Comparison of ENCODE assay signal across 8 cellular contexts in genomic region chr14:106845286-106846087, GRCh38.
DNase-seq lines count a peak whose midpoint lies in the region; ATAC-seq and TF ChIP-seq lines count a peak whose summit lies in the region.

No MANE protein-coding gene starts in this region.

- H3K36me3 Mint-ChIP-seq in activated T-cell treated with anti-CD3 and anti-CD28 coated beads, Interleukin-2, amount 50 U/mL, for 4 hours (ENCODE audit: insufficient read depth): no peaks in the 10 kb centered on the region

- peak overlapping the region; percentile 37 to 58 (median 53) for H3K4me3 ChIP-seq in right lobe of liver
- peak overlapping the region in 3 of 4 donors; percentile 25 to 52 (median 48) for H3K4me3 ChIP-seq in tibial nerve

- no peaks in the 10 kb centered on the region for H3K27me3 Mint-ChIP-seq in activated T-cell treated with anti-CD3 and anti-CD28 coated beads, Interleukin-2, amount 50 U/mL, for 4 hours (ENCODE audit: low read depth)

- peaks cover 40% of the 10 kb centered on the region for H3K4me1 Mint-ChIP-seq in activated T-cell treated with anti-CD3 and anti-CD28 coated beads, Interleukin-2, amount 50 U/mL, for 4 hours (ENCODE audit: low read depth)

- ATAC-seq in GM21529 (IDR thresholded peaks at IDR 0.05; ENCODE audit: unreplicated experiment) (peak; percentile 35), right lobe of liver (peak; percentile 49 to 66 (median 61))
- peak; percentile 58 to 59 for ATAC-seq in activated T-cell treated with anti-CD3 and anti-CD28 coated beads, Interleukin-2, amount 50 U/mL, for 4 hours

- H3K36me3 ChIP-seq in right lobe of liver (no peaks in the 10 kb centered on the region), tibial nerve (no peaks in the 10 kb centered on the region)

- DNase-seq in GDM1 (lab: John Stamatoyannopoulos, UW) (peak; percentile 70), NCI-H2107 treated with DMSO at 0.1 percent for 48 hours (lab: John Stamatoyannopoulos, UW; ENCODE audit: unreplicated experiment) (peak; percentile 93), right lobe of liver (peak; percentile 61 to 70 (median 68)), tibial nerve (ENCODE audit: low spot score in 2 of 2) (no peak), HEK293T (ENCODE audit: extremely low spot score) (no peak), NCI-H128 (lab: John Stamatoyannopoulos, UW; ENCODE audit: unreplicated experiment) (no peak)
- no peak for DNase-seq in activated T-cell treated with anti-CD3 and anti-CD28 coated beads, Interleukin-2, amount 50 U/mL, for 4 hours

- no peaks in the 10 kb centered on the region for H3K9me3 Mint-ChIP-seq in activated T-cell treated with anti-CD3 and anti-CD28 coated beads, Interleukin-2, amount 50 U/mL, for 4 hours

- H3K9me3 ChIP-seq in right lobe of liver (no peaks in the 10 kb centered on the region), tibial nerve (no peaks in the 10 kb centered on the region)

- WGBS in right lobe of liver (ENCODE audit: insufficient coverage, low coverage, low lambda C conversion rate, missing lambda C conversion rate): 27% methylated on average over 9 of the region's 17 CpGs
- 60 to 62% methylated on average over 17 of the region's 17 CpGs for WGBS in tibial nerve, 2 donors

- TF ChIP-seq POLR2A in right lobe of liver (IDR thresholded peaks at IDR 0.05) (no peak), tibial nerve (IDR thresholded peaks at IDR 0.05) (no peak)

- H3K27ac ChIP-seq in right lobe of liver (peak overlapping the region; percentile 66 to 89 (median 87)), tibial nerve (peak overlapping the region in 3 of 4 donors; percentile 75 to 90 (median 82))

- CTCF ChIA-PET in HEK293T (lab: Yijun Ruan, JAX): no interaction called here

- H3K4me3 Mint-ChIP-seq in activated T-cell treated with anti-CD3 and anti-CD28 coated beads, Interleukin-2, amount 50 U/mL, for 4 hours: peak overlapping the region; percentile 93

- H3K27me3 ChIP-seq in right lobe of liver (no peaks in the 10 kb centered on the region), tibial nerve (no peaks in the 10 kb centered on the region)

- no peak for TF ChIP-seq EP300 in tibial nerve (IDR thresholded peaks at IDR 0.05)

- H3K4me1 ChIP-seq in right lobe of liver: no peaks in the 10 kb centered on the region
- H3K4me1 ChIP-seq in tibial nerve: peaks cover 0 to 21% (median 0%) of the 10 kb centered on the region in 4 donors

- POLR2A ChIA-PET in HEK293T (lab: Yijun Ruan, JAX): no interaction called here

- intact Hi-C loops in right lobe of liver (cut with DNase I): no loop called here

- TF ChIP-seq CTCF in right lobe of liver (IDR thresholded peaks at IDR 0.05): no peak
- TF ChIP-seq CTCF in tibial nerve (IDR thresholded peaks at IDR 0.05): no peak

TF ChIP-seq in HEK293T, 16 proteins besides CTCF, POLR2A, EP300 and RAD21:
- TF ChIP-seq ELF4 (IDR thresholded peaks at IDR 0.05) (no peak), ARNT (IDR thresholded peaks at IDR 0.05) (no peak), L3MBTL2 (conservative IDR thresholded peaks at IDR 0.05) (no peak), FOXM1 (IDR thresholded peaks at IDR 0.05; ENCODE audit: borderline replicate concordance) (no peak), LEF1 (IDR thresholded peaks at IDR 0.05; ENCODE audit: borderline replicate concordance) (no peak), SP1 (IDR thresholded peaks at IDR 0.05) (no peak), CTBP1 (IDR thresholded peaks at IDR 0.05; ENCODE audit: borderline replicate concordance) (no peak), HDGF (IDR thresholded peaks at IDR 0.05; ENCODE audit: borderline replicate concordance) (no peak), ZNF384 (IDR thresholded peaks at IDR 0.05) (no peak), SUZ12 (IDR thresholded peaks at IDR 0.05) (no peak), PKNOX1 (IDR thresholded peaks at IDR 0.05) (no peak), BHLHE40 (IDR thresholded peaks at IDR 0.05; ENCODE audit: borderline replicate concordance) (no peak)

Comparison
In these comparisons a context has a peak if more than half of its experiments do, and no peak if none do; other contexts are left out.
1. DNase-seq: peak in GDM1 (single experiment), NCI-H2107 treated with DMSO at 0.1 percent for 48 hours (single experiment) and right lobe of liver (3 of 3); none in activated T-cell treated with anti-CD3 and anti-CD28 coated beads, Interleukin-2, amount 50 U/mL, for 4 hours (single experiment), tibial nerve (0 of 2), HEK293T (single experiment) and NCI-H128 (single experiment).
2. Peak in every context shown above with its lines, with median percentiles within 50 percentile points of each other: ATAC-seq.